In the genomic region with DNA sequence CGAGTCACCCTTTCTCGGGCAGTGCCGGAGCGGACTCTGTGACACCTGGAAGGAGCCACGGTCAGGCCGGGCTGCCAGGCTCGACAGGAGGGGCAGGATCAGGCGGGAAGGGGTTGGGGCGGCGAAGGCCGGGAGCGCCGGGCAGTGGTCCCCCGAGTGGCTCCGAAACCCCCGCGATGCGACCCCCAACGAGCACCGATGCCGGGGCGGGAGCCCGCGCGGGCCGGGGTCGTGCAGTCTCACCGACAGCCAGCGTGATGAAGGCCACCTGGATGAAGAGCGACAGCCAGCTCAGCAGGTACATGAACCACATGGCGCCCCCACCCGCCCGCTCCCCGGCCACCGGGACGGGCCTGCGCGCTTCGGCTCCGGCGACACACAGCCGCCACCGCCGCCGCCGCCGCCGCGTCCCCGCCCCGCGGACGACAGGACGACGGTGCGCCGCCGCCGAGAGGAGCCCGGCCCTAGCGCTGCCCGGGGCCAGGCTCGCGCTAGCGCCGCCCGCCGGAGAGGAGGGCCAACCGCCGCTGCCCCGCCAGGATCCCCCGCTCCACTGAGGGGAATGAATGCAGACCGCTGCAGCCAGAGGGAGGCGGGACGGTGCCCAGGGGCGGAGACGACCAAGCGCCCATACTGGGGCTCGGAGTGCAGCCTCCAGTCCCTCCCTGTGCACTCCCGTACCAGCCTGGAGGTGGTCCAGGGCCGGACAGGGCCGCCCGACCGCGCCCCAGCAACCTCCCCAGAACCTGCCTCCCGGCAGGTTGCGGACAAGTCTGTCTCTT, we compare ENCODE assay signal across 8 cellular contexts. TPM values are rescaled to one million over a fixed set of nuclear protein-coding genes. Genes with fewer than 3 reads are reported as not detected.
DNase-seq lines count a peak whose midpoint lies in the region; TF ChIP-seq lines count a peak whose summit lies in the region.

A gene (minus strand): TSS at position 429 of the 782 bp plus-strand sequence. CDS start 116 bp downstream, at position 313.

- peaks cover 19% of the 10 kb centered on the region for H3K4me1 ChIP-seq in neuron (ENCODE audit: insufficient read depth, low read length)
- peaks cover 12 to 29% (median 24%) of the 10 kb centered on the region in 5 donors for H3K4me1 ChIP-seq in subcutaneous abdominal adipose tissue (ENCODE audit: control insufficient read depth in 5 of 5, insufficient read depth in 5 of 5, low read length in 5 of 5)

- H3K27me3 ChIP-seq in neuron (ENCODE audit: insufficient read depth, low read length) (no peaks in the 10 kb centered on the region), subcutaneous abdominal adipose tissue (ENCODE audit: control insufficient read depth in 5 of 5, insufficient read depth in 4 of 5, low read length in 5 of 5) (no peaks in the 10 kb centered on the region)

- peak within 1 kb of the TSS; percentile 99 for H2AFZ ChIP-seq in neuron (ENCODE audit: low read depth, low read length)

- peak within 1 kb of the TSS; percentile 88 to 99 (median 95) for H3K9ac ChIP-seq in subcutaneous abdominal adipose tissue (ENCODE audit: low read length in 5 of 5)

- in situ Hi-C loops in G401 (cut with HindIII; ENCODE audit: low sequenced_read_pairs): no loop called here

- H3K9me3 ChIP-seq in neuron (ENCODE audit: low read length) (no peaks in the 10 kb centered on the region), subcutaneous abdominal adipose tissue (ENCODE audit: control insufficient read depth in 5 of 5, low read length in 5 of 5) (no peaks in the 10 kb centered on the region)

- peak within 1 kb of the TSS; percentile 42 for H3K27ac ChIP-seq in subcutaneous abdominal adipose tissue (ENCODE audit: low read depth, low read length)

- DNase-seq in G401 (ENCODE audit: low spot score): peak; percentile 89
- peak; percentile 79 for DNase-seq in H4 (ENCODE audit: low spot score)
- DNase-seq in LNCaP clone FGC (ENCODE audit: low read depth): peak; percentile 26
- DNase-seq in SHP77 treated with DMSO at 0.1 percent for 48 hours (lab: John Stamatoyannopoulos, UW): peak; percentile 61
- peak; percentile 88 for DNase-seq in activated gamma-delta T cell treated with Interleukin-2 at 50 U/mL for 16 hours
- DNase-seq in foreskin fibroblast: peak; percentile 85 to 95

- TF ChIP-seq CTCF in LNCaP clone FGC (IDR thresholded peaks at IDR 0.05; ENCODE audit: control insufficient read depth, extremely low read depth, insufficient read depth): peak; percentile 85
- peak; percentile 55 for TF ChIP-seq CTCF in foreskin fibroblast (IDR thresholded peaks at IDR 0.05; ENCODE audit: low read depth, low read length)

- H3K36me3 ChIP-seq in neuron (ENCODE audit: insufficient read depth, low read length): peaks cover 16% of the 10 kb centered on the region
- peaks cover 3 to 23% (median 22%) of the 10 kb centered on the region in 5 donors for H3K36me3 ChIP-seq in subcutaneous abdominal adipose tissue (ENCODE audit: control insufficient read depth in 5 of 5, insufficient read depth in 5 of 5, low read length in 5 of 5)

- peak within 1 kb of the TSS; percentile 80 for H3K4me3 ChIP-seq in LNCaP clone FGC (ENCODE audit: low read depth, low read length)
- H3K4me3 ChIP-seq in foreskin fibroblast (ENCODE audit: low read depth in 1 of 2, low read length in 2 of 2): peak within 1 kb of the TSS; percentile 58 to 90
- peak within 1 kb of the TSS; percentile 81 for H3K4me3 ChIP-seq in neuron (ENCODE audit: low read length)
- peak within 1 kb of the TSS; percentile 87 to 94 (median 91) for H3K4me3 ChIP-seq in subcutaneous abdominal adipose tissue (ENCODE audit: low read depth in 1 of 5, low read length in 5 of 5)

RNA-seq across cellular contexts. Expression of the gene that starts here (rescaled TPM):
- 26.5 and 33.4 TPM in 2 replicates for total RNA-seq in G401 (2014; rRNA removed; shearing (Covaris generic))
- 45.2 and 51.0 TPM in 2 replicates for total RNA-seq in H4 (2014; rRNA removed; shearing (Covaris generic))

Comparison
In these comparisons a context has a peak if more than half of its experiments do, and no peak if none do; other contexts are left out.
1. Peak in every context shown above with its lines: DNase-seq, H3K4me3 ChIP-seq and H3K27ac ChIP-seq.
2. DNase-seq: peak in every context shown above with its lines; median percentile 90 in foreskin fibroblast; 89 in G401; 88 in activated gamma-delta T cell treated with Interleukin-2 at 50 U/mL for 16 hours; 79 in H4; 61 in SHP77 treated with DMSO at 0.1 percent for 48 hours; 26 in LNCaP clone FGC.